In genomic region chr12:83010169-83010804, GRCh38 we compare ENCODE assay signal across 32 cellular contexts.
DNase-seq lines count a peak whose midpoint lies in the region; ATAC-seq and TF ChIP-seq lines count a peak whose summit lies in the region.
"Had no signal": no experiment of that assay in that cellular context is flagged by ENCODE, and none has a peak within 500 bp of the region (broad histone marks: within the 10 kb centered on the region; RNA-seq: fewer than 3 reads in every experiment).

No MANE protein-coding gene starts in this region.

- H3K9me3 ChIP-seq in naive thymus-derived CD4-positive, alpha-beta T cell (ENCODE audit: control insufficient read depth in 2 of 3, low read length in 3 of 3): peaks cover 0 to 7% (median 0%) of the 10 kb centered on the region in 3 experiments

- no peaks in the 10 kb centered on the region for H3K4me1 ChIP-seq in naive thymus-derived CD4-positive, alpha-beta T cell (ENCODE audit: control insufficient read depth in 2 of 2, insufficient read depth in 2 of 2, low read length in 2 of 2)
- H3K4me1 ChIP-seq: BLaER1 treated with 17β-estradiol and CSF1 and Interleukin-3, amounts not matched to agents 10 nM and 100 nM; Caco-2; transverse colon had no signal

- H3K27ac Mint-ChIP-seq in naive thymus-derived CD4-positive, alpha-beta T cell: no peak overlapping the region
- H3K27ac Mint-ChIP-seq in progenitor cell of endocrine pancreas: no peak overlapping the region
- H3K27ac Mint-ChIP-seq: activated naive CD8-positive, alpha-beta T cell treated with anti-CD3 and anti-CD28 coated beads, Interleukin-2, amount 50 U/mL, for 24 hours; immature natural killer cell; natural killer cell treated with Interleukin-12 subunit alpha and Interleukin-12 subunit beta and Interleukin-15 and Interleukin-18, amount 100 ng/mL, for 72 hours; T-helper 1 cell treated with Interleukin-12 subunit alpha and Interleukin-12 subunit beta and Interleukin-4 antibody, amounts not matched to agents 30 μg/mL and 1 μg/mL, for 36 hours had no signal

- CTCF ChIA-PET in naive thymus-derived CD4-positive, alpha-beta T cell (lab: Charles Lee): no interaction called here

- peaks cover 2 to 34% (median 23%) of the 10 kb centered on the region in 5 donors for H3K36me3 Mint-ChIP-seq in naive thymus-derived CD4-positive, alpha-beta T cell
- peaks cover 45% of the 10 kb centered on the region for H3K36me3 Mint-ChIP-seq in progenitor cell of endocrine pancreas (ENCODE audit: insufficient read depth)

- no peaks in the 10 kb centered on the region for H3K27me3 ChIP-seq in naive thymus-derived CD4-positive, alpha-beta T cell (ENCODE audit: control insufficient read depth in 2 of 2, insufficient read depth in 2 of 2, low read length in 2 of 2)
- H3K27me3 ChIP-seq: BLaER1 treated with 17β-estradiol and CSF1 and Interleukin-3, amounts not matched to agents 10 nM and 100 nM; cardiac muscle cell; transverse colon had no signal

- no peak overlapping the region for H3K4me3 ChIP-seq in naive thymus-derived CD4-positive, alpha-beta T cell (ENCODE audit: low read length)
- H3K4me3 ChIP-seq: BLaER1 treated with 17β-estradiol and CSF1 and Interleukin-3, amounts not matched to agents 10 nM and 100 nM; cardiac muscle cell; mucosa of descending colon; transverse colon had no signal

- H3K4me1 Mint-ChIP-seq in naive thymus-derived CD4-positive, alpha-beta T cell: no peaks in the 10 kb centered on the region
- no peaks in the 10 kb centered on the region for H3K4me1 Mint-ChIP-seq in progenitor cell of endocrine pancreas (ENCODE audit: low read depth)
- H3K4me1 Mint-ChIP-seq: activated naive CD8-positive, alpha-beta T cell treated with anti-CD3 and anti-CD28 coated beads, Interleukin-2, amount 50 U/mL, for 24 hours; immature natural killer cell had no signal

- ATAC-seq in GM18867 (IDR thresholded peaks at IDR 0.05; ENCODE audit: unreplicated experiment) (peak; percentile 66), HG02938 (IDR thresholded peaks at IDR 0.05; ENCODE audit: unreplicated experiment) (peak; percentile 71)
- ATAC-seq in naive thymus-derived CD4-positive, alpha-beta T cell: peak; percentile 41
- ATAC-seq: activated naive CD8-positive, alpha-beta T cell treated with anti-CD3 and anti-CD28 coated beads, Interleukin-2, amount 50 U/mL, for 24 hours; left colon; mucosa of descending colon; natural killer cell treated with Interleukin-12 subunit alpha and Interleukin-12 subunit beta and Interleukin-15 and Interleukin-18, amount 100 ng/mL, for 72 hours; PC-3; SK-N-SH treated with all-trans-retinoic acid at 6 μM for 48 hours had no signal

- POLR2A ChIA-PET in naive thymus-derived CD4-positive, alpha-beta T cell (lab: Charles Lee): no interaction called here

- H3K27me3 Mint-ChIP-seq in naive thymus-derived CD4-positive, alpha-beta T cell: no peaks in the 10 kb centered on the region
- no peaks in the 10 kb centered on the region for H3K27me3 Mint-ChIP-seq in progenitor cell of endocrine pancreas
- H3K27me3 Mint-ChIP-seq: activated naive CD8-positive, alpha-beta T cell treated with anti-CD3 and anti-CD28 coated beads, Interleukin-2, amount 50 U/mL, for 24 hours; IgD-negative memory B cell; natural killer cell treated with Interleukin-12 subunit alpha and Interleukin-12 subunit beta and Interleukin-15 and Interleukin-18, amount 100 ng/mL, for 72 hours had no signal

- H3K9me3 Mint-ChIP-seq in naive thymus-derived CD4-positive, alpha-beta T cell: peaks cover 9 to 41% (median 18%) of the 10 kb centered on the region in 11 donors
- H3K9me3 Mint-ChIP-seq in progenitor cell of endocrine pancreas (ENCODE audit: low read depth): peaks cover 46% of the 10 kb centered on the region

- no peak overlapping the region for H3K4me3 Mint-ChIP-seq in naive thymus-derived CD4-positive, alpha-beta T cell
- no peak overlapping the region for H3K4me3 Mint-ChIP-seq in progenitor cell of endocrine pancreas (ENCODE audit: low read depth)
- H3K4me3 Mint-ChIP-seq: activated naive CD8-positive, alpha-beta T cell treated with anti-CD3 and anti-CD28 coated beads, Interleukin-2, amount 50 U/mL, for 24 hours; immature natural killer cell; natural killer cell treated with Interleukin-12 subunit alpha and Interleukin-12 subunit beta and Interleukin-15 and Interleukin-18, amount 100 ng/mL, for 72 hours; T-helper 1 cell treated with Interleukin-12 subunit alpha and Interleukin-12 subunit beta and Interleukin-4 antibody, amounts not matched to agents 30 μg/mL and 1 μg/mL, for 36 hours had no signal

- DNase-seq in MV-4-11 (lab: John Stamatoyannopoulos, UW): peak; percentile 32
- no peak for DNase-seq in naive thymus-derived CD4-positive, alpha-beta T cell
- DNase-seq in 8988T: no peak
- DNase-seq in GM19238 (ENCODE audit: insufficient read length, low spot score): no peak
- DNase-seq in progenitor cell of endocrine pancreas (ENCODE audit: low spot score, unreplicated experiment): no peak
- DNase-seq: activated CD4-positive, alpha-beta T cell treated with anti-CD3 and anti-CD28 coated beads, Interleukin-2, amount 50 U/mL, for 4 hours; activated naive CD8-positive, alpha-beta T cell treated with anti-CD3 and anti-CD28 coated beads, Interleukin-2, amount 50 U/mL, for 24 hours; activated T-cell treated with anti-CD3 and anti-CD28 coated beads, Interleukin-2, amount 50 U/mL, for 48 hours; Caco-2; DMS79 treated with DMSO at 0.1 percent for 48 hours; effector CD8-positive, alpha-beta T cell; GDM1; HCEC 1CT; immature natural killer cell; left colon; mucosa of descending colon; NCI-H1417; NCI-H2029; NCI-H524 treated with DMSO at 0.1 percent for 48 hours; NK-92 treated with Interleukin-12 subunit alpha and Interleukin-12 subunit beta, amount 100 ng/mL, for 24 hours; PC-3; stimulated activated CD4-positive, alpha-beta T cell treated with anti-CD3 and anti-CD28 coated beads, Interleukin-4, amount 100 ng/mL, for 24 hours; transverse colon had no signal

- H3K36me3 ChIP-seq in naive thymus-derived CD4-positive, alpha-beta T cell (ENCODE audit: control insufficient read depth in 2 of 3, insufficient read depth in 3 of 3, low read length in 3 of 3): no peaks in the 10 kb centered on the region
- H3K36me3 ChIP-seq: cardiac muscle cell had no signal

- no peak overlapping the region for H3K27ac ChIP-seq in naive thymus-derived CD4-positive, alpha-beta T cell (ENCODE audit: low read depth, low read length)
- H3K27ac ChIP-seq: cardiac muscle cell, epithelial cell of prostate, transverse colon had no signal

- no peak for TF ChIP-seq CTCF in progenitor cell of endocrine pancreas (IDR thresholded peaks at IDR 0.05; ENCODE audit: unreplicated experiment)

- intact Hi-C loops in naive thymus-derived CD4-positive, alpha-beta T cell (cut with micrococcal nuclease): no loop called here
